ENCODE assay signal across 1 cellular context in the genomic region with DNA sequence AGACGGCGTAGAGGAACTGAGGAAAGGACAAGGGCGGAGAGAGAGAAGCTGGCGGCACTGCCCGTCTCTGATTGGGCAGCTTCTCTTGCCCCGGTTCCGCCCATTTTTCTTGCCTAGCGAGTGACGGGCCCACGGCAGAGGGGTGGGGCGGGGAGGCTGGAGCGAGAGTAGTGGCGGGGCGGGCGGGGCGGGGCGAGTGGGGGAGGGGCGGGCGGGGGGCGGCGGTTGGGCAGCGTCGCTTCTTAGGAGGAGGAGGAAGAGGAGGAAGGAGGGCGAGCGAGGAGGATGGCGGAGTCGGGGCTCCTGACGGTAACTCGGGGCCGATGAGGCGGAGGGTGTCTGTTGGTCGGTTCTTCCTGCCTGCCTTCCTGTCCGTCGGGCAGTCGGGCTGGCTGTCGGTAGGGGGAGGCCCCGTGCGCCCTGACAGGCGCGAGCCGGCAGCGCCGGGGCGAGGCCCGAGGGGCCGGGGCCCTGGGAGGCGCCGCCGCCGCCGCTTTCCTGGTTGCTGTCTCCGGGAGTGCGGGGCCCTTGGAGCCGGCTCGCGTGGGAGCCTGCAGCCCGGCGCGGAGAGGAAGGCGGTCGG.
TF ChIP-seq lines count a peak whose summit lies in the region.

A gene (plus strand): TSS at position 256 of the 583 bp plus-strand sequence. CDS start 44,755 bp downstream, outside the sequence.

TF ChIP-seq in HepG2, 621 proteins besides CTCF, POLR2A, EP300 and RAD21 (continued from another document):
- TF ChIP-seq ATRX (CRISPR knock-in tag; IDR thresholded peaks at IDR 0.05; ENCODE audit: borderline replicate concordance) (no peak), TAF1 (CRISPR knock-in tag; IDR thresholded peaks at IDR 0.05) (peak; percentile 41; the same call in 1 of the 2 replicates), SYNCRIP (IDR thresholded peaks at IDR 0.05; ENCODE audit: insufficient read depth, low read depth, low read length) (no peak), ZMYM4 (CRISPR knock-in tag; IDR thresholded peaks at IDR 0.05) (no peak), ZNF124 (CRISPR knock-in tag; IDR thresholded peaks at IDR 0.05) (no peak), HNRNPLL (IDR thresholded peaks at IDR 0.05; ENCODE audit: low read depth, low read length, poor library complexity, severe bottlenecking) (peak; percentile 47), SMARCC2 (IDR thresholded peaks at IDR 0.05) (no peak), NAIF1 (CRISPR knock-in tag; IDR thresholded peaks at IDR 0.05; ENCODE audit: borderline replicate concordance) (no peak), ZNF879 (CRISPR knock-in tag; IDR thresholded peaks at IDR 0.05) (no peak)
- TF ChIP-seq, protein P1, sequence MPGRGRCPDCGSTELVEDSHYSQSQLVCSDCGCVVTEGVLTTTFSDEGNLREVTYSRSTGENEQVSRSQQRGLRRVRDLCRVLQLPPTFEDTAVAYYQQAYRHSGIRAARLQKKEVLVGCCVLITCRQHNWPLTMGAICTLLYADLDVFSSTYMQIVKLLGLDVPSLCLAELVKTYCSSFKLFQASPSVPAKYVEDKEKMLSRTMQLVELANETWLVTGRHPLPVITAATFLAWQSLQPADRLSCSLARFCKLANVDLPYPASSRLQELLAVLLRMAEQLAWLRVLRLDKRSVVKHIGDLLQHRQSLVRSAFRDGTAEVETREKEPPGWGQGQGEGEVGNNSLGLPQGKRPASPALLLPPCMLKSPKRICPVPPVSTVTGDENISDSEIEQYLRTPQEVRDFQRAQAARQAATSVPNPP (CRISPR knock-in tag; IDR thresholded peaks at IDR 0.05) = no peak
- TF ChIP-seq, protein P2, sequence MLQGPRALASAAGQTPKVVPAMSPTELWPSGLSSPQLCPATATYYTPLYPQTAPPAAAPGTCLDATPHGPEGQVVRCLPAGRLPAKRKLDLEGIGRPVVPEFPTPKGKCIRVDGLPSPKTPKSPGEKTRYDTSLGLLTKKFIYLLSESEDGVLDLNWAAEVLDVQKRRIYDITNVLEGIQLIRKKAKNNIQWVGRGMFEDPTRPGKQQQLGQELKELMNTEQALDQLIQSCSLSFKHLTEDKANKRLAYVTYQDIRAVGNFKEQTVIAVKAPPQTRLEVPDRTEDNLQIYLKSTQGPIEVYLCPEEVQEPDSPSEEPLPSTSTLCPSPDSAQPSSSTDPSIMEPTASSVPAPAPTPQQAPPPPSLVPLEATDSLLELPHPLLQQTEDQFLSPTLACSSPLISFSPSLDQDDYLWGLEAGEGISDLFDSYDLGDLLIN (CRISPR knock-in tag; IDR thresholded peaks at IDR 0.05; ENCODE audit: borderline replicate concordance) = no peak
- TF ChIP-seq, protein P3, sequence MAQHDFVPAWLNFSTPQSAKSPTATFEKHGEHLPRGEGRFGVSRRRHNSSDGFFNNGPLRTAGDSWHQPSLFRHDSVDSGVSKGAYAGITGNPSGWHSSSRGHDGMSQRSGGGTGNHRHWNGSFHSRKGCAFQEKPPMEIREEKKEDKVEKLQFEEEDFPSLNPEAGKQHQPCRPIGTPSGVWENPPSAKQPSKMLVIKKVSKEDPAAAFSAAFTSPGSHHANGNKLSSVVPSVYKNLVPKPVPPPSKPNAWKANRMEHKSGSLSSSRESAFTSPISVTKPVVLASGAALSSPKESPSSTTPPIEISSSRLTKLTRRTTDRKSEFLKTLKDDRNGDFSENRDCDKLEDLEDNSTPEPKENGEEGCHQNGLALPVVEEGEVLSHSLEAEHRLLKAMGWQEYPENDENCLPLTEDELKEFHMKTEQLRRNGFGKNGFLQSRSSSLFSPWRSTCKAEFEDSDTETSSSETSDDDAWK (CRISPR knock-in tag; IDR thresholded peaks at IDR 0.05) = no peak
